8 cellular contexts compared by ENCODE assay signal in genomic region chrX:103686199-103687072, GRCh38.
A peak's percentile ranks its signal among the peaks of the same experiment; 100 is the strongest.
DNase-seq lines count a peak whose midpoint lies in the region; ATAC-seq and TF ChIP-seq lines count a peak whose summit lies in the region.

MORF4L2 (minus strand) TSS chrX:103686699; CDS start chrX:103677027, 9,672 bp downstream.

- DNase-seq in AG09319 (ENCODE audit: extremely low read depth, low read depth) (peak; percentile 98), NCI-H446 (lab: John Stamatoyannopoulos, UW) (peak; percentile 91 to 98), cerebellar nuclear complex (lab: John Stamatoyannopoulos, UW) (peak; percentile 86 to 91), islet precursor cell (peak; percentile 100)
- peak; percentile 78 for DNase-seq in activated CD4-positive, CD25-positive, alpha-beta regulatory T cell treated with anti-CD3 and anti-CD28 coated beads, Interleukin-2, amount 50 U/mL, for 16 hours (ENCODE audit: low read depth, low spot score)
- peak; percentile 88 for DNase-seq in stimulated activated CD4-positive, alpha-beta T cell treated with anti-CD3 and anti-CD28 coated beads, Interleukin-15, amount 100 ng/mL, for 24 hours

- no peak for TF ChIP-seq CTCF in AG09319 (IDR thresholded peaks at IDR 0.05; ENCODE audit: low read depth, low read length)

- ATAC-seq in GM19025 (IDR thresholded peaks at IDR 0.05; ENCODE audit: low read depth, unreplicated experiment) (peak; percentile 88), HG03342 (IDR thresholded peaks at IDR 0.05; ENCODE audit: unreplicated experiment) (peak; percentile 91)

Comparison
In these comparisons a context has a peak if more than half of its experiments do, and no peak if none do; other contexts are left out.
1. Peak in every context shown above with its lines: DNase-seq and ATAC-seq.